1 cellular context compared by ENCODE assay signal in the genomic region with DNA sequence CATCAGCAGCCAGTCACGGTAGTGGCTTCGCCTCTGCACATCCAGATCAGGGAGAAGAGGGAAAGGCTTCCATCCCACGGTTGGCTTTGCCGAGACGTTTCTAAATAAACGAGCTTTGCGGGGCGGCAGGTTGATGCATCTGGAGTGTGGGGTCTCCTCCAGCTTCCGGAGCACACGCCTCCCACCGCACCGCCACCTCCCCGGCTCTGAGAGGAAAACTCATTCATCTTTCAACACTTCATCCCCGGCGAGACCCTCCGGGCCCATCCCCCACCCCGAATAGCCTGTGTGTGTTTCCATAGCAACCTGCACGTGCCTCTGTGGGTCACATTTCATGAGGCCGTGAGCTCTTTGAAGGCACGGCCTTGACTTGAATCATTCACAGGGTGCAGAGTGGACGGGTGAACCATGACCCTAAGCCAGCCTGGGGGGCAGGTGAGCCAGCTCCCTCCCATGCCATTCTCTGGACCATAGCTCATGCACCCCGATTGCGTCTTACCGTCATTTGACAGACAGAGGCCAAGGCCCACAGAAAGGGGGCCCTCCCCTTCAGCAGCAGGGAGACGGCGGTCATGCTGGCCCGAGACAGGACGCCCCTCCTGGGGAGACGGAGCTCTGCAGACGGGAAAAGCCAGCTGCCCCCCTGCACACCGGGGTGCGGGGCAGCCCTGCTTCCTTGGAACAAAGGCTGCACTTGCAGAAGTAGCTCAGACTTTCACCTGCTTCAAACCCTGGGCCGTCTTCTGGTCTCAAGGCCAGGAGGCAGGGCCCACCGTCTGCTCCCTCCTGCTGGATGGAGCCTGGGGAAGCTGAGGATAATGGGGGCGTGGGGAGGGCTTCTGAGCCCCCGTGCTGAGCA.
TF ChIP-seq lines count a peak whose summit lies in the region.

No MANE protein-coding gene starts in this region.

TF ChIP-seq in WTC11, 78 proteins besides CTCF, POLR2A, EP300 and RAD21 (continues in another document):
- TF ChIP-seq NR2C2 (CRISPR knock-in tag; IDR thresholded peaks at IDR 0.05) (no peak), NR1H2 (CRISPR knock-in tag; IDR thresholded peaks at IDR 0.05) (no peak), HMGA2 (CRISPR knock-in tag; IDR thresholded peaks at IDR 0.05) (no peak), SMAD4 (CRISPR knock-in tag; IDR thresholded peaks at IDR 0.05) (no peak), FOXJ3 (CRISPR knock-in tag; IDR thresholded peaks at IDR 0.05; ENCODE audit: borderline replicate concordance) (no peak), ZNF121 (CRISPR knock-in tag; IDR thresholded peaks at IDR 0.05) (no peak), CBFB (CRISPR knock-in tag; IDR thresholded peaks at IDR 0.05; ENCODE audit: low read depth) (no peak), PRRX2 (CRISPR knock-in tag; IDR thresholded peaks at IDR 0.05) (no peak), FOXK1 (CRISPR knock-in tag; IDR thresholded peaks at IDR 0.05) (no peak), TEAD4 (CRISPR knock-in tag; IDR thresholded peaks at IDR 0.05) (no peak), EMX1 (CRISPR knock-in tag; IDR thresholded peaks at IDR 0.05) (no peak), ZNF138 (CRISPR knock-in tag; conservative IDR thresholded peaks at IDR 0.05) (no peak), CREM (CRISPR knock-in tag; IDR thresholded peaks at IDR 0.05) (no peak), TCF7 (CRISPR knock-in tag; IDR thresholded peaks at IDR 0.05; ENCODE audit: low read depth) (no peak), FOXP1 (CRISPR knock-in tag; IDR thresholded peaks at IDR 0.05; ENCODE audit: borderline replicate concordance) (no peak), ZNF423 (CRISPR knock-in tag; IDR thresholded peaks at IDR 0.05) (peak; percentile 57; the same call in 1 of the 2 replicates)
- TF ChIP-seq, protein P1, sequence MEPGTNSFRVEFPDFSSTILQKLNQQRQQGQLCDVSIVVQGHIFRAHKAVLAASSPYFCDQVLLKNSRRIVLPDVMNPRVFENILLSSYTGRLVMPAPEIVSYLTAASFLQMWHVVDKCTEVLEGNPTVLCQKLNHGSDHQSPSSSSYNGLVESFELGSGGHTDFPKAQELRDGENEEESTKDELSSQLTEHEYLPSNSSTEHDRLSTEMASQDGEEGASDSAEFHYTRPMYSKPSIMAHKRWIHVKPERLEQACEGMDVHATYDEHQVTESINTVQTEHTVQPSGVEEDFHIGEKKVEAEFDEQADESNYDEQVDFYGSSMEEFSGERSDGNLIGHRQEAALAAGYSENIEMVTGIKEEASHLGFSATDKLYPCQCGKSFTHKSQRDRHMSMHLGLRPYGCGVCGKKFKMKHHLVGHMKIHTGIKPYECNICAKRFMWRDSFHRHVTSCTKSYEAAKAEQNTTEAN (CRISPR knock-in tag; IDR thresholded peaks at IDR 0.05) = no peak
- TF ChIP-seq, protein P2, sequence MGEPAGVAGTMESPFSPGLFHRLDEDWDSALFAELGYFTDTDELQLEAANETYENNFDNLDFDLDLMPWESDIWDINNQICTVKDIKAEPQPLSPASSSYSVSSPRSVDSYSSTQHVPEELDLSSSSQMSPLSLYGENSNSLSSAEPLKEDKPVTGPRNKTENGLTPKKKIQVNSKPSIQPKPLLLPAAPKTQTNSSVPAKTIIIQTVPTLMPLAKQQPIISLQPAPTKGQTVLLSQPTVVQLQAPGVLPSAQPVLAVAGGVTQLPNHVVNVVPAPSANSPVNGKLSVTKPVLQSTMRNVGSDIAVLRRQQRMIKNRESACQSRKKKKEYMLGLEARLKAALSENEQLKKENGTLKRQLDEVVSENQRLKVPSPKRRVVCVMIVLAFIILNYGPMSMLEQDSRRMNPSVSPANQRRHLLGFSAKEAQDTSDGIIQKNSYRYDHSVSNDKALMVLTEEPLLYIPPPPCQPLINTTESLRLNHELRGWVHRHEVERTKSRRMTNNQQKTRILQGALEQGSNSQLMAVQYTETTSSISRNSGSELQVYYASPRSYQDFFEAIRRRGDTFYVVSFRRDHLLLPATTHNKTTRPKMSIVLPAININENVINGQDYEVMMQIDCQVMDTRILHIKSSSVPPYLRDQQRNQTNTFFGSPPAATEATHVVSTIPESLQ (CRISPR knock-in tag; IDR thresholded peaks at IDR 0.05) = no peak
- TF ChIP-seq, protein P3, sequence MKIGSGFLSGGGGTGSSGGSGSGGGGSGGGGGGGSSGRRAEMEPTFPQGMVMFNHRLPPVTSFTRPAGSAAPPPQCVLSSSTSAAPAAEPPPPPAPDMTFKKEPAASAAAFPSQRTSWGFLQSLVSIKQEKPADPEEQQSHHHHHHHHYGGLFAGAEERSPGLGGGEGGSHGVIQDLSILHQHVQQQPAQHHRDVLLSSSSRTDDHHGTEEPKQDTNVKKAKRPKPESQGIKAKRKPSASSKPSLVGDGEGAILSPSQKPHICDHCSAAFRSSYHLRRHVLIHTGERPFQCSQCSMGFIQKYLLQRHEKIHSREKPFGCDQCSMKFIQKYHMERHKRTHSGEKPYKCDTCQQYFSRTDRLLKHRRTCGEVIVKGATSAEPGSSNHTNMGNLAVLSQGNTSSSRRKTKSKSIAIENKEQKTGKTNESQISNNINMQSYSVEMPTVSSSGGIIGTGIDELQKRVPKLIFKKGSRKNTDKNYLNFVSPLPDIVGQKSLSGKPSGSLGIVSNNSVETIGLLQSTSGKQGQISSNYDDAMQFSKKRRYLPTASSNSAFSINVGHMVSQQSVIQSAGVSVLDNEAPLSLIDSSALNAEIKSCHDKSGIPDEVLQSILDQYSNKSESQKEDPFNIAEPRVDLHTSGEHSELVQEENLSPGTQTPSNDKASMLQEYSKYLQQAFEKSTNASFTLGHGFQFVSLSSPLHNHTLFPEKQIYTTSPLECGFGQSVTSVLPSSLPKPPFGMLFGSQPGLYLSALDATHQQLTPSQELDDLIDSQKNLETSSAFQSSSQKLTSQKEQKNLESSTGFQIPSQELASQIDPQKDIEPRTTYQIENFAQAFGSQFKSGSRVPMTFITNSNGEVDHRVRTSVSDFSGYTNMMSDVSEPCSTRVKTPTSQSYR (CRISPR knock-in tag; IDR thresholded peaks at IDR 0.05) = peak; percentile 88
- TF ChIP-seq, protein P4, sequence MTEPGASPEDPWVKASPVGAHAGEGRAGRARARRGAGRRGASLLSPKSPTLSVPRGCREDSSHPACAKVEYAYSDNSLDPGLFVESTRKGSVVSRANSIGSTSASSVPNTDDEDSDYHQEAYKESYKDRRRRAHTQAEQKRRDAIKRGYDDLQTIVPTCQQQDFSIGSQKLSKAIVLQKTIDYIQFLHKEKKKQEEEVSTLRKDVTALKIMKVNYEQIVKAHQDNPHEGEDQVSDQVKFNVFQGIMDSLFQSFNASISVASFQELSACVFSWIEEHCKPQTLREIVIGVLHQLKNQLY (CRISPR knock-in tag; IDR thresholded peaks at IDR 0.05) = no peak
- TF ChIP-seq, protein P5, sequence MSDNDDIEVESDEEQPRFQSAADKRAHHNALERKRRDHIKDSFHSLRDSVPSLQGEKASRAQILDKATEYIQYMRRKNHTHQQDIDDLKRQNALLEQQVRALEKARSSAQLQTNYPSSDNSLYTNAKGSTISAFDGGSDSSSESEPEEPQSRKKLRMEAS (CRISPR knock-in tag; IDR thresholded peaks at IDR 0.05) = peak; percentile 59; the same call in 1 of the 2 replicates
- TF ChIP-seq, protein P6, sequence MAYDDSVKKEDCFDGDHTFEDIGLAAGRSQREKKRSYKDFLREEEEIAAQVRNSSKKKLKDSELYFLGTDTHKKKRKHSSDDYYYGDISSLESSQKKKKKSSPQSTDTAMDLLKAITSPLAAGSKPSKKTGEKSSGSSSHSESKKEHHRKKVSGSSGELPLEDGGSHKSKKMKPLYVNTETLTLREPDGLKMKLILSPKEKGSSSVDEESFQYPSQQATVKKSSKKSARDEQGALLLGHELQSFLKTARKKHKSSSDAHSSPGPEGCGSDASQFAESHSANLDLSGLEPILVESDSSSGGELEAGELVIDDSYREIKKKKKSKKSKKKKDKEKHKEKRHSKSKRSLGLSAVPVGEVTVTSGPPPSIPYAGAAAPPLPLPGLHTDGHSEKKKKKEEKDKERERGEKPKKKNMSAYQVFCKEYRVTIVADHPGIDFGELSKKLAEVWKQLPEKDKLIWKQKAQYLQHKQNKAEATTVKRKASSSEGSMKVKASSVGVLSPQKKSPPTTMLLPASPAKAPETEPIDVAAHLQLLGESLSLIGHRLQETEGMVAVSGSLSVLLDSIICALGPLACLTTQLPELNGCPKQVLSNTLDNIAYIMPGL (CRISPR knock-in tag; IDR thresholded peaks at IDR 0.05) = no peak
- TF ChIP-seq, protein P7, sequence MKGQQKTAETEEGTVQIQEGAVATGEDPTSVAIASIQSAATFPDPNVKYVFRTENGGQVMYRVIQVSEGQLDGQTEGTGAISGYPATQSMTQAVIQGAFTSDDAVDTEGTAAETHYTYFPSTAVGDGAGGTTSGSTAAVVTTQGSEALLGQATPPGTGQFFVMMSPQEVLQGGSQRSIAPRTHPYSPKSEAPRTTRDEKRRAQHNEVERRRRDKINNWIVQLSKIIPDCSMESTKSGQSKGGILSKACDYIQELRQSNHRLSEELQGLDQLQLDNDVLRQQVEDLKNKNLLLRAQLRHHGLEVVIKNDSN (CRISPR knock-in tag; IDR thresholded peaks at IDR 0.05) = peak; percentile 65; the same call in 1 of the 2 replicates
- TF ChIP-seq, protein P8, sequence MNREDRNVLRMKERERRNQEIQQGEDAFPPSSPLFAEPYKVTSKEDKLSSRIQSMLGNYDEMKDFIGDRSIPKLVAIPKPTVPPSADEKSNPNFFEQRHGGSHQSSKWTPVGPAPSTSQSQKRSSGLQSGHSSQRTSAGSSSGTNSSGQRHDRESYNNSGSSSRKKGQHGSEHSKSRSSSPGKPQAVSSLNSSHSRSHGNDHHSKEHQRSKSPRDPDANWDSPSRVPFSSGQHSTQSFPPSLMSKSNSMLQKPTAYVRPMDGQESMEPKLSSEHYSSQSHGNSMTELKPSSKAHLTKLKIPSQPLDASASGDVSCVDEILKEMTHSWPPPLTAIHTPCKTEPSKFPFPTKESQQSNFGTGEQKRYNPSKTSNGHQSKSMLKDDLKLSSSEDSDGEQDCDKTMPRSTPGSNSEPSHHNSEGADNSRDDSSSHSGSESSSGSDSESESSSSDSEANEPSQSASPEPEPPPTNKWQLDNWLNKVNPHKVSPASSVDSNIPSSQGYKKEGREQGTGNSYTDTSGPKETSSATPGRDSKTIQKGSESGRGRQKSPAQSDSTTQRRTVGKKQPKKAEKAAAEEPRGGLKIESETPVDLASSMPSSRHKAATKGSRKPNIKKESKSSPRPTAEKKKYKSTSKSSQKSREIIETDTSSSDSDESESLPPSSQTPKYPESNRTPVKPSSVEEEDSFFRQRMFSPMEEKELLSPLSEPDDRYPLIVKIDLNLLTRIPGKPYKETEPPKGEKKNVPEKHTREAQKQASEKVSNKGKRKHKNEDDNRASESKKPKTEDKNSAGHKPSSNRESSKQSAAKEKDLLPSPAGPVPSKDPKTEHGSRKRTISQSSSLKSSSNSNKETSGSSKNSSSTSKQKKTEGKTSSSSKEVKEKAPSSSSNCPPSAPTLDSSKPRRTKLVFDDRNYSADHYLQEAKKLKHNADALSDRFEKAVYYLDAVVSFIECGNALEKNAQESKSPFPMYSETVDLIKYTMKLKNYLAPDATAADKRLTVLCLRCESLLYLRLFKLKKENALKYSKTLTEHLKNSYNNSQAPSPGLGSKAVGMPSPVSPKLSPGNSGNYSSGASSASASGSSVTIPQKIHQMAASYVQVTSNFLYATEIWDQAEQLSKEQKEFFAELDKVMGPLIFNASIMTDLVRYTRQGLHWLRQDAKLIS (CRISPR knock-in tag; IDR thresholded peaks at IDR 0.05; ENCODE audit: borderline replicate concordance) = no peak
- TF ChIP-seq, protein P9, sequence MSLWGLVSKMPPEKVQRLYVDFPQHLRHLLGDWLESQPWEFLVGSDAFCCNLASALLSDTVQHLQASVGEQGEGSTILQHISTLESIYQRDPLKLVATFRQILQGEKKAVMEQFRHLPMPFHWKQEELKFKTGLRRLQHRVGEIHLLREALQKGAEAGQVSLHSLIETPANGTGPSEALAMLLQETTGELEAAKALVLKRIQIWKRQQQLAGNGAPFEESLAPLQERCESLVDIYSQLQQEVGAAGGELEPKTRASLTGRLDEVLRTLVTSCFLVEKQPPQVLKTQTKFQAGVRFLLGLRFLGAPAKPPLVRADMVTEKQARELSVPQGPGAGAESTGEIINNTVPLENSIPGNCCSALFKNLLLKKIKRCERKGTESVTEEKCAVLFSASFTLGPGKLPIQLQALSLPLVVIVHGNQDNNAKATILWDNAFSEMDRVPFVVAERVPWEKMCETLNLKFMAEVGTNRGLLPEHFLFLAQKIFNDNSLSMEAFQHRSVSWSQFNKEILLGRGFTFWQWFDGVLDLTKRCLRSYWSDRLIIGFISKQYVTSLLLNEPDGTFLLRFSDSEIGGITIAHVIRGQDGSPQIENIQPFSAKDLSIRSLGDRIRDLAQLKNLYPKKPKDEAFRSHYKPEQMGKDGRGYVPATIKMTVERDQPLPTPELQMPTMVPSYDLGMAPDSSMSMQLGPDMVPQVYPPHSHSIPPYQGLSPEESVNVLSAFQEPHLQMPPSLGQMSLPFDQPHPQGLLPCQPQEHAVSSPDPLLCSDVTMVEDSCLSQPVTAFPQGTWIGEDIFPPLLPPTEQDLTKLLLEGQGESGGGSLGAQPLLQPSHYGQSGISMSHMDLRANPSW (CRISPR knock-in tag; conservative IDR thresholded peaks at IDR 0.05; ENCODE audit: low read depth) = no peak
- TF ChIP-seq, protein P10, sequence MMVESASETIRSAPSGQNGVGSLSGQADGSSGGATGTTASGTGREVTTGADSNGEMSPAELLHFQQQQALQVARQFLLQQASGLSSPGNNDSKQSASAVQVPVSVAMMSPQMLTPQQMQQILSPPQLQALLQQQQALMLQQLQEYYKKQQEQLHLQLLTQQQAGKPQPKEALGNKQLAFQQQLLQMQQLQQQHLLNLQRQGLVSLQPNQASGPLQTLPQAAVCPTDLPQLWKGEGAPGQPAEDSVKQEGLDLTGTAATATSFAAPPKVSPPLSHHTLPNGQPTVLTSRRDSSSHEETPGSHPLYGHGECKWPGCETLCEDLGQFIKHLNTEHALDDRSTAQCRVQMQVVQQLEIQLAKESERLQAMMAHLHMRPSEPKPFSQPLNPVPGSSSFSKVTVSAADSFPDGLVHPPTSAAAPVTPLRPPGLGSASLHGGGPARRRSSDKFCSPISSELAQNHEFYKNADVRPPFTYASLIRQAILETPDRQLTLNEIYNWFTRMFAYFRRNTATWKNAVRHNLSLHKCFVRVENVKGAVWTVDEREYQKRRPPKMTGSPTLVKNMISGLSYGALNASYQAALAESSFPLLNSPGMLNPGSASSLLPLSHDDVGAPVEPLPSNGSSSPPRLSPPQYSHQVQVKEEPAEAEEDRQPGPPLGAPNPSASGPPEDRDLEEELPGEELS (CRISPR knock-in tag; IDR thresholded peaks at IDR 0.05) = no peak; the same call in 1 of the 2 replicates
- TF ChIP-seq, protein P11, sequence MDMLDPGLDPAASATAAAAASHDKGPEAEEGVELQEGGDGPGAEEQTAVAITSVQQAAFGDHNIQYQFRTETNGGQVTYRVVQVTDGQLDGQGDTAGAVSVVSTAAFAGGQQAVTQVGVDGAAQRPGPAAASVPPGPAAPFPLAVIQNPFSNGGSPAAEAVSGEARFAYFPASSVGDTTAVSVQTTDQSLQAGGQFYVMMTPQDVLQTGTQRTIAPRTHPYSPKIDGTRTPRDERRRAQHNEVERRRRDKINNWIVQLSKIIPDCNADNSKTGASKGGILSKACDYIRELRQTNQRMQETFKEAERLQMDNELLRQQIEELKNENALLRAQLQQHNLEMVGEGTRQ (CRISPR knock-in tag; IDR thresholded peaks at IDR 0.05) = peak; percentile 63
